ENCODE assay signal across 17 cellular contexts in genomic region chr2:162487816-162488215, GRCh38.
DNase-seq lines count a peak whose midpoint lies in the region; ATAC-seq and TF ChIP-seq lines count a peak whose summit lies in the region.
"Had no signal": no experiment of that assay in that cellular context is flagged by ENCODE, and none has a peak within 500 bp of the region (broad histone marks: within the 10 kb centered on the region; RNA-seq: fewer than 3 reads in every experiment).

No MANE protein-coding gene starts in this region.

- peak overlapping the region; percentile 81 for H3K27ac Mint-ChIP-seq in endodermal cell
- H3K27ac Mint-ChIP-seq: CD8-positive, alpha-beta memory T cell had no signal

- WGBS in endodermal cell (ENCODE audit: insufficient coverage in 1 of 2, insufficient read length in 1 of 2), 2 experiments: 88 to 94% methylated on average over 2 of the region's 2 CpGs
- 100% methylated on average over 1 to 2 of the region's 2 CpGs for WGBS in mesodermal cell (ENCODE audit: insufficient coverage in 2 of 2), 2 experiments

- H3K27me3 ChIP-seq in ACC112 (ENCODE audit: insufficient read depth, low read length) (no peaks in the 10 kb centered on the region; the same call in 1 of the 2 replicates), endodermal cell (ENCODE audit: control insufficient read depth, insufficient read depth, low read length, poor library complexity, severe bottlenecking) (no peaks in the 10 kb centered on the region), right atrium auricular region (no peaks in the 10 kb centered on the region)
- H3K27me3 ChIP-seq: BLaER1 had no signal

- H3K9me3 ChIP-seq in endodermal cell (ENCODE audit: control insufficient read depth, low read length) (peaks cover 16% of the 10 kb centered on the region), mesodermal cell (ENCODE audit: control insufficient read depth, low read length) (no peaks in the 10 kb centered on the region), right atrium auricular region (peaks cover 0 to 18% of the 10 kb centered on the region in 2 donors)
- H3K9me3 ChIP-seq: Caco-2 had no signal

- peak overlapping the region; percentile 12 for H2AFZ ChIP-seq in ACC112 (ENCODE audit: low read length, unreplicated experiment)

- H3K27ac ChIP-seq in ACC112 (ENCODE audit: low read depth, low read length): no peak overlapping the region
- H3K27ac ChIP-seq in endodermal cell (ENCODE audit: low read depth, low read length): no peak overlapping the region
- H3K27ac ChIP-seq in mesodermal cell (ENCODE audit: low read depth, low read length, severe bottlenecking): peak overlapping the region; percentile 46
- no peak overlapping the region for H3K27ac ChIP-seq in right atrium auricular region
- H3K27ac ChIP-seq: 22Rv1, BLaER1 had no signal

- H3K4me1 Mint-ChIP-seq in endodermal cell: peaks cover 15% of the 10 kb centered on the region
- H3K4me1 Mint-ChIP-seq: CD8-positive, alpha-beta memory T cell had no signal

- no peaks in the 10 kb centered on the region for H3K79me2 ChIP-seq in ACC112 (ENCODE audit: control insufficient read depth, insufficient read depth, low read length, unreplicated experiment)

- H3K9me3 Mint-ChIP-seq in endodermal cell: peaks cover 10% of the 10 kb centered on the region

- H3K9ac ChIP-seq in endodermal cell (ENCODE audit: extremely low read depth, low read length, poor library complexity, severe bottlenecking): peak overlapping the region; percentile 39
- H3K9ac ChIP-seq: BLaER1 had no signal

- H3K4me1 ChIP-seq in ACC112 (ENCODE audit: control insufficient read depth, insufficient read depth, low read length, unreplicated experiment) (no peaks in the 10 kb centered on the region), endodermal cell (ENCODE audit: control insufficient read depth, insufficient read depth, low read length) (peaks cover 12% of the 10 kb centered on the region), mesodermal cell (ENCODE audit: control insufficient read depth, insufficient read depth, low read length, poor library complexity, severe bottlenecking) (no peaks in the 10 kb centered on the region), right atrium auricular region (no peaks in the 10 kb centered on the region)
- H3K4me1 ChIP-seq: BLaER1, Caco-2 had no signal

- DNase-seq in endodermal cell (no peak), renal cortical epithelial cell (ENCODE audit: low read depth) (peak; percentile 57), right atrium auricular region (ENCODE audit: low spot score) (no peak), NCI-H510A treated with DMSO at 0.1 percent for 48 hours (lab: John Stamatoyannopoulos, UW) (no peak)
- DNase-seq: AML-193; Caco-2; CD8-positive, alpha-beta memory T cell; DND-41; GDM1; GOT3; IMR-90 had no signal

- H3K4me3 Mint-ChIP-seq in endodermal cell: peak overlapping the region; percentile 28
- H3K4me3 Mint-ChIP-seq: CD8-positive, alpha-beta memory T cell had no signal

- ATAC-seq in GM21381 (IDR thresholded peaks at IDR 0.05; ENCODE audit: unreplicated experiment): no peak
- ATAC-seq: HCT116 had no signal

- H3K27me3 Mint-ChIP-seq in endodermal cell (ENCODE audit: insufficient read depth): no peaks in the 10 kb centered on the region

- no peaks in the 10 kb centered on the region for H3K36me3 Mint-ChIP-seq in endodermal cell (ENCODE audit: low read depth)
- H3K36me3 Mint-ChIP-seq: CD8-positive, alpha-beta memory T cell had no signal

- H3K36me3 ChIP-seq in ACC112 (ENCODE audit: insufficient read depth, low read length) (no peaks in the 10 kb centered on the region), endodermal cell (ENCODE audit: control insufficient read depth, insufficient read depth, low read length) (no peaks in the 10 kb centered on the region), mesodermal cell (ENCODE audit: control insufficient read depth, insufficient read depth, low read length) (no peaks in the 10 kb centered on the region), right atrium auricular region (no peaks in the 10 kb centered on the region)
- H3K36me3 ChIP-seq: BLaER1 had no signal

- H3K4me3 ChIP-seq in ACC112 (ENCODE audit: low read depth, low read length) (no peak overlapping the region), endodermal cell (ENCODE audit: low read length) (peak overlapping the region; percentile 55), mesodermal cell (ENCODE audit: extremely low read depth, insufficient read depth, low read length, poor library complexity, severe bottlenecking) (no peak overlapping the region), right atrium auricular region (no peak overlapping the region)
- H3K4me3 ChIP-seq: BLaER1 had no signal

- no peak for TF ChIP-seq CTCF in endodermal cell (conservative IDR thresholded peaks at IDR 0.05)
- no peak for TF ChIP-seq CTCF in right atrium auricular region (IDR thresholded peaks at IDR 0.05)
